ENCODE assay signal across 1 cellular context in genomic region chr5:159103086-159103485, GRCh38.
TF ChIP-seq lines count a peak whose summit lies in the region.

No MANE protein-coding gene starts in this region.

TF ChIP-seq in GM12878, 131 proteins besides CTCF, POLR2A, EP300 and RAD21:
- TF ChIP-seq ZNF592 (IDR thresholded peaks at IDR 0.05) = no peak
